ENCODE assay signal across 10 cellular contexts in genomic region chr2:197889041-197889440, GRCh38.
DNase-seq lines count a peak whose midpoint lies in the region; ATAC-seq and TF ChIP-seq lines count a peak whose summit lies in the region.
"Had no signal": no experiment of that assay in that cellular context is flagged by ENCODE, and none has a peak within 500 bp of the region (broad histone marks: within the 10 kb centered on the region; RNA-seq: fewer than 3 reads in every experiment).

No MANE protein-coding gene starts in this region.

- H3K9me2 ChIP-seq in MM.1S (replicated peaks; ENCODE audit: insufficient read depth, low read length): no peaks in the 10 kb centered on the region

- peak overlapping the region; percentile 51; the same call in 1 of the 2 replicates for H3K4me2 ChIP-seq in MM.1S (ENCODE audit: low read depth, low read length)
- H3K4me2 ChIP-seq: BLaER1 had no signal

- H3K36me3 ChIP-seq in H7 (replicated peaks; ENCODE audit: control insufficient read depth, insufficient read depth, low read length) (no peaks in the 10 kb centered on the region), MM.1S (replicated peaks; ENCODE audit: insufficient read depth, low read length) (no peaks in the 10 kb centered on the region)
- H3K36me3 ChIP-seq: BLaER1 had no signal

- H3K27me3 ChIP-seq in H7 (ENCODE audit: control insufficient read depth, insufficient read depth, low read length) (no peaks in the 10 kb centered on the region), MM.1S (replicated peaks; ENCODE audit: insufficient read depth, low read length) (no peaks in the 10 kb centered on the region)
- H3K27me3 ChIP-seq: BLaER1 had no signal

- no peaks in the 10 kb centered on the region for H3K27me3 Mint-ChIP-seq in memory B cell

- DNase-seq in activated CD4-positive, alpha-beta T cell treated with anti-CD3 and anti-CD28 coated beads for 48 hours: peak; percentile 43
- DNase-seq in activated CD4-positive, alpha-beta T cell treated with anti-CD3 and anti-CD28 coated beads, Interleukin-2, amount 50 U/mL, for 4 hours: no peak
- peak; percentile 17 for DNase-seq in H7
- DNase-seq in MM.1S: peak; percentile 80
- peak; percentile 33 for DNase-seq in amniotic epithelial cell (ENCODE audit: low read depth)
- peak in 1 of 2 donors; percentile 4 for DNase-seq in memory B cell (ENCODE audit: low spot score in 2 of 2)
- DNase-seq in NCI-H2029 (lab: John Stamatoyannopoulos, UW): no peak
- DNase-seq in NCI-H2196 (lab: John Stamatoyannopoulos, UW; ENCODE audit: unreplicated experiment): no peak

- H3K27ac ChIP-seq in MM.1S (ENCODE audit: low read length): peak overlapping the region; percentile 43; the same call in 1 of the 2 replicates
- H3K27ac ChIP-seq: BLaER1 had no signal

- peaks cover 13% of the 10 kb centered on the region; the same call in 1 of the 2 replicates for H3F3A ChIP-seq in MM.1S (ENCODE audit: insufficient read depth, low read length)

- ATAC-seq in memory B cell (ENCODE audit: low read depth): peak; percentile 83

- no peaks in the 10 kb centered on the region for H3K79me2 ChIP-seq in MM.1S (ENCODE audit: low read length)

- H2AFZ ChIP-seq in MM.1S (ENCODE audit: low read length): peak overlapping the region; percentile 35; the same call in 1 of the 2 replicates

- H3K4me1 ChIP-seq in MM.1S (ENCODE audit: low read length): peaks cover 18% of the 10 kb centered on the region
- H3K4me1 ChIP-seq: BLaER1 had no signal

- no peak overlapping the region for H3K4me3 Mint-ChIP-seq in memory B cell

- no peaks in the 10 kb centered on the region for H3K9me3 Mint-ChIP-seq in memory B cell

- H3K4me3 ChIP-seq in H7 (ENCODE audit: insufficient read depth, low read depth, low read length) (no peak overlapping the region), MM.1S (ENCODE audit: low read length) (no peak overlapping the region)
- H3K4me3 ChIP-seq: BLaER1, skin epidermis had no signal

- no peak overlapping the region for H3K27ac Mint-ChIP-seq in memory B cell

- H3K4me1 Mint-ChIP-seq in memory B cell: no peaks in the 10 kb centered on the region

- no peaks in the 10 kb centered on the region for H3K9me3 ChIP-seq in MM.1S (replicated peaks; ENCODE audit: insufficient read depth, low read length)
- H3K9me3 ChIP-seq: BLaER1 had no signal

- TF ChIP-seq CTCF in MM.1S (IDR thresholded peaks at IDR 0.05; ENCODE audit: low read length): no peak

- H3K36me3 Mint-ChIP-seq in memory B cell: no peaks in the 10 kb centered on the region

- H4K20me1 ChIP-seq in MM.1S (ENCODE audit: insufficient read depth, low read length): no peaks in the 10 kb centered on the region
- H4K20me1 ChIP-seq: BLaER1 had no signal

- no peak overlapping the region for H3K9ac ChIP-seq in MM.1S (ENCODE audit: low read length)
- H3K9ac ChIP-seq: BLaER1 had no signal

Comparison
In these comparisons a context has a peak if more than half of its experiments do, and no peak if none do; other contexts are left out.
1. DNase-seq: peak in activated CD4-positive, alpha-beta T cell treated with anti-CD3 and anti-CD28 coated beads for 48 hours (single experiment), H7 (single experiment), MM.1S (single experiment) and amniotic epithelial cell (single experiment); none in activated CD4-positive, alpha-beta T cell treated with anti-CD3 and anti-CD28 coated beads, Interleukin-2, amount 50 U/mL, for 4 hours (0 of 2), NCI-H2029 (single experiment) and NCI-H2196 (single experiment).